Comparison of ENCODE assay signal across 9 cellular contexts in genomic region chr6:14212020-14212419, GRCh38.
DNase-seq lines count a peak whose midpoint lies in the region; ATAC-seq and TF ChIP-seq lines count a peak whose summit lies in the region.
"Had no signal": no experiment of that assay in that cellular context is flagged by ENCODE, and none has a peak within 500 bp of the region (broad histone marks: within the 10 kb centered on the region; RNA-seq: fewer than 3 reads in every experiment).

No MANE protein-coding gene starts in this region.

- H2AFZ ChIP-seq in KMS-11 (ENCODE audit: low read depth) = peak overlapping the region; percentile 92; the same call in 1 of the 2 replicates

- TF ChIP-seq CTCF in BE2C (IDR thresholded peaks at IDR 0.05; ENCODE audit: low read depth, low read length) (no peak), KMS-11 (conservative IDR thresholded peaks at IDR 0.05; ENCODE audit: low read depth, low read length) (no peak), natural killer cell (IDR thresholded peaks at IDR 0.05) (no peak)

- H4K20me1 ChIP-seq in KMS-11 (ENCODE audit: insufficient read depth) = no peaks in the 10 kb centered on the region

- H3K9me3 ChIP-seq in BE2C = no peaks in the 10 kb centered on the region
- no peaks in the 10 kb centered on the region for H3K9me3 ChIP-seq in duodenal mucosa (ENCODE audit: control insufficient read depth in 1 of 2, low read length in 2 of 2)

- no peak for DNase-seq in BE2C
- DNase-seq in natural killer cell = no peak
- no peak for DNase-seq in NCI-H187 (lab: John Stamatoyannopoulos, UW)
- no peak for DNase-seq in DMS153 (lab: John Stamatoyannopoulos, UW)
- no peak for DNase-seq in NCI-H526 treated with DMSO at 0.1 percent for 48 hours (lab: John Stamatoyannopoulos, UW)
- no peak for DNase-seq in NCI-H524 (lab: John Stamatoyannopoulos, UW)

- H3K36me3 ChIP-seq in BE2C = no peaks in the 10 kb centered on the region; the same call in 1 of the 2 replicates
- no peaks in the 10 kb centered on the region for H3K36me3 ChIP-seq in KMS-11 (ENCODE audit: insufficient read depth)
- no peaks in the 10 kb centered on the region for H3K36me3 ChIP-seq in duodenal mucosa (ENCODE audit: control insufficient read depth in 1 of 2, insufficient read depth in 2 of 2, low read length in 2 of 2)
- H3K36me3 ChIP-seq: brain microvascular endothelial cell had no signal

- H3K79me2 ChIP-seq in KMS-11 (ENCODE audit: insufficient read depth, low read depth) = no peaks in the 10 kb centered on the region

- H3K4me3 ChIP-seq in BE2C (ENCODE audit: low read depth, low read length) (peak overlapping the region; percentile 77), KMS-11 (IDR thresholded peaks at IDR 0.05; ENCODE audit: insufficient read depth, low read depth, low read length) (no peak overlapping the region), duodenal mucosa (ENCODE audit: low read depth in 1 of 2, low read length in 2 of 2) (peak overlapping the region; percentile 80 to 82)

- H3K4me1 ChIP-seq in BE2C (peaks cover 6% of the 10 kb centered on the region), KMS-11 (ENCODE audit: low read depth, poor library complexity, severe bottlenecking) (peaks cover 7% of the 10 kb centered on the region), duodenal mucosa (ENCODE audit: control insufficient read depth in 1 of 2, insufficient read depth in 2 of 2, low read length in 2 of 2) (peaks cover 19 to 26% of the 10 kb centered on the region in 2 donors)

- peaks cover 9 to 18% of the 10 kb centered on the region in 2 donors for H3K4me1 Mint-ChIP-seq in natural killer cell

- no peak for ATAC-seq in natural killer cell

- intact Hi-C loops in natural killer cell (cut with micrococcal nuclease) = loop anchor here (5.0 to 10.0 kb wide), 2 partner anchors 1180 to 1233 kb away; no protein-coding TSS in a partner anchor

- H3K27ac ChIP-seq in KMS-11 (no peak overlapping the region), duodenal mucosa (ENCODE audit: low read depth, low read length) (no peak overlapping the region)

- H3K27me3 Mint-ChIP-seq in natural killer cell (ENCODE audit: low read depth in 2 of 2) = no peaks in the 10 kb centered on the region

- H3K27me3 ChIP-seq in BE2C (no peaks in the 10 kb centered on the region), KMS-11 (ENCODE audit: insufficient read depth, low read depth) (no peaks in the 10 kb centered on the region), duodenal mucosa (ENCODE audit: control insufficient read depth in 1 of 2, insufficient read depth in 2 of 2, low read length in 2 of 2) (no peaks in the 10 kb centered on the region)
- H3K27me3 ChIP-seq: brain microvascular endothelial cell had no signal

- no peak overlapping the region for H3K9ac ChIP-seq in KMS-11
- peak overlapping the region; percentile 77 to 78 for H3K9ac ChIP-seq in duodenal mucosa (ENCODE audit: low read depth in 1 of 2, low read length in 2 of 2)

- no peaks in the 10 kb centered on the region for H3K9me3 Mint-ChIP-seq in natural killer cell

- H3K4me2 ChIP-seq in KMS-11 = peak overlapping the region; percentile 92

- H3K27ac Mint-ChIP-seq in natural killer cell = peak overlapping the region in 1 of 2 donors; percentile 86

- no peaks in the 10 kb centered on the region for H3K36me3 Mint-ChIP-seq in natural killer cell

- H3K4me3 Mint-ChIP-seq in natural killer cell = peak overlapping the region; percentile 88
